Comparison of ENCODE assay signal across 9 cellular contexts in the genomic region with DNA sequence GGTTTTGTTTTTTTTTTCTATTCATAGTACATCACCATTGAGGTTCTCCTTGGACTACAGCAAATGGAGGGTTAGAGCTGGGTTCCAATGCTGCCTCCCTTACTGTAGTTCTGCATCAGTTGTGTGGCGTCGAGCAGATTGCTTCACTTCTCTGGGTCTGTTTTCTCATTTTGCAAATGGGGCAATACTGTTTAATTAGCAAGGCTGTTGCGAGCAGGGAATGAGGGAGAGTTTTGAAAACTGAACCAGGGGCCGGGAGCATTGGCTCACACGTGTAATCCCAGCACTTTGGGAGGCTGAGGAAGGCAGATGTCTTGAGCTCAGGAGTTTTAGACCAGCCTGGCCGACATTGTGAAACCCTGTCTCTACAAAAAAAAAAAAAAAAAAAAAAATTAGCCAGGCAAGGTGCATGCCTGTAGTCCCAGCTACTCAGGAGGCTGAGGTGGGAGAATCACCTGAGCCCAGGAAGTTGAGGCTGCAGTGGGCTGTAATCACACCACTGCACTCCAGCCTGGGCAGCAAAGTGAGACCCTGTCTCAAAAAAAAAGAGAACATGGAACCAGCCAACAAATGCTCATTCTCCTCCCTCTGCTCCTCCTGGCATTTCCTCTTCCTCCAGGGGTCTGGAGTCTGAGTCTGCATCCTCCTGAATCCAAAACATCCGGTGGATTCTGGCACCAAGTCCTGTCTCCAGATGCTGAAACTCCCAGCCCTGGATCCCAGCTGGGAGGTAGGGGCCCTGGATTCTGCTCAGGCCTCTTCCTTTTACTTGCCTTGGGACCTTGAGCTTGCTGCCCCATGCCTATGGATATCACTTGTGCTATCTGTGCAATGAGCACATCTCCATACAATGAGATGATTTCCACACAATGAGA. TPM values are rescaled to one million over a fixed set of nuclear protein-coding genes. Genes with fewer than 3 reads are reported as not detected.
DNase-seq lines count a peak whose midpoint lies in the region; ATAC-seq, FAIRE-seq and TF ChIP-seq lines count a peak whose summit lies in the region.
"Had no signal": no experiment of that assay in that cellular context is flagged by ENCODE, and none has a peak within 500 bp of the region (broad histone marks: within the 10 kb centered on the region; RNA-seq: fewer than 3 reads in every experiment).

No MANE protein-coding gene starts in this region.

- TF ChIP-seq CTCF in left ventricle myocardium inferior (IDR thresholded peaks at IDR 0.05; ENCODE audit: borderline replicate concordance) (no peak), right atrium auricular region (IDR thresholded peaks at IDR 0.05) (no peak), astrocyte (IDR thresholded peaks at IDR 0.05; ENCODE audit: insufficient read depth, low read depth, low read length) (no peak), HepG2 (CRISPR knock-in tag; IDR thresholded peaks at IDR 0.05) (no peak)

- POLR2A ChIA-PET in HepG2 (lab: Yijun Ruan, JAX): interaction anchor here (0.6 to 9.1 kb wide), 4 partner anchors 19 to 89 kb away, joined by 3 to 178 read pairs (median 4); a partner anchor contains a TSS

- H4K20me1 ChIP-seq in astrocyte (ENCODE audit: insufficient read depth, low read length) (no peaks in the 10 kb centered on the region), HepG2 (ENCODE audit: insufficient read depth, low read length) (no peaks in the 10 kb centered on the region)

- no peaks in the 10 kb centered on the region for H3K36me3 Mint-ChIP-seq in astrocyte (ENCODE audit: low read depth, unreplicated experiment)

- H3K27me3 Mint-ChIP-seq in astrocyte (ENCODE audit: low read depth, unreplicated experiment): no peaks in the 10 kb centered on the region

- TF ChIP-seq RAD21 in HepG2 (CRISPR knock-in tag; IDR thresholded peaks at IDR 0.05): no peak

- no peak overlapping the region for H3K4me3 ChIP-seq in left ventricle myocardium inferior
- H3K4me3 ChIP-seq in right atrium auricular region: no peak overlapping the region
- no peak overlapping the region for H3K4me3 ChIP-seq in astrocyte (ENCODE audit: insufficient read depth, low read depth, low read length)
- H3K4me3 ChIP-seq in HepG2 (replicated peaks in 1 of 3; ENCODE audit: insufficient read depth in 1 of 3, low read depth in 2 of 3, low read length in 3 of 3): no peak overlapping the region

- ATAC-seq in HepG2 (no peak), GM21390 (IDR thresholded peaks at IDR 0.05; ENCODE audit: unreplicated experiment) (no peak)

- H3K36me3 ChIP-seq in left ventricle myocardium inferior: no peaks in the 10 kb centered on the region
- H3K36me3 ChIP-seq in right atrium auricular region: no peaks in the 10 kb centered on the region
- no peaks in the 10 kb centered on the region for H3K36me3 ChIP-seq in astrocyte (ENCODE audit: insufficient read depth, low read length)
- H3K36me3 ChIP-seq in HepG2 (replicated peaks in 1 of 2; ENCODE audit: control insufficient read depth in 1 of 2, insufficient read depth in 2 of 2, low read length in 2 of 2): no peaks in the 10 kb centered on the region

- H3K4me1 ChIP-seq in left ventricle myocardium inferior (peaks cover 71% of the 10 kb centered on the region), right atrium auricular region (peaks cover 0 to 41% of the 10 kb centered on the region in 2 donors), astrocyte (ENCODE audit: insufficient read depth, low read length) (peaks cover 24% of the 10 kb centered on the region), HepG2 (ENCODE audit: insufficient read depth, low read length) (peaks cover 71% of the 10 kb centered on the region)

- H3K79me2 ChIP-seq in astrocyte (ENCODE audit: insufficient read depth, low read length) (peaks cover 13% of the 10 kb centered on the region), HepG2 (ENCODE audit: insufficient read depth, low read length) (peaks cover 17% of the 10 kb centered on the region)

- CTCF ChIA-PET in HepG2 (lab: Yijun Ruan, JAX; ENCODE audit: low intra/inter-chr PET ratio, low total read pairs): no interaction called here

- peak overlapping the region; percentile 92 for H3K27ac ChIP-seq in left ventricle myocardium inferior (replicated peaks)
- H3K27ac ChIP-seq in right atrium auricular region: peak overlapping the region in 1 of 2 donors; percentile 26
- H3K27ac ChIP-seq in astrocyte (ENCODE audit: low read depth, low read length): no peak overlapping the region
- H3K27ac ChIP-seq in HepG2 (ENCODE audit: extremely low read length, insufficient read depth, low read length): peak overlapping the region; percentile 35

- H3K4me1 Mint-ChIP-seq in astrocyte (ENCODE audit: low read depth, unreplicated experiment): peaks cover 5% of the 10 kb centered on the region

- H3K27ac Mint-ChIP-seq in astrocyte (ENCODE audit: unreplicated experiment): no peak overlapping the region

- H3K9ac ChIP-seq in astrocyte (ENCODE audit: low read length): no peak overlapping the region
- H3K9ac ChIP-seq in HepG2 (ENCODE audit: insufficient read depth, low read depth, low read length): peak overlapping the region; percentile 24; the same call in 1 of the 2 replicates

- H3K27me3 ChIP-seq in left ventricle myocardium inferior (ENCODE audit: low read depth) (no peaks in the 10 kb centered on the region), right atrium auricular region (no peaks in the 10 kb centered on the region), astrocyte (ENCODE audit: insufficient read depth, low read length) (no peaks in the 10 kb centered on the region), HepG2 (ENCODE audit: control insufficient read depth in 1 of 2, insufficient read depth in 2 of 2, low read length in 2 of 2) (no peaks in the 10 kb centered on the region; a peak in 1 of 5 replicates)

- H3K9me3 Mint-ChIP-seq in astrocyte (ENCODE audit: unreplicated experiment): no peaks in the 10 kb centered on the region

- H3K4me2 ChIP-seq in astrocyte (ENCODE audit: low read length) (peak overlapping the region; percentile 45), HepG2 (ENCODE audit: low read depth, low read length) (peak overlapping the region; percentile 74)

- in situ Hi-C loops in HepG2 (cut with HindIII; ENCODE audit: extremely low pct_ligation_motif_present, low pct_unique_long_range_greater_than_20kb): no loop called here

- DNase-seq in left ventricle myocardium inferior: peak; percentile 53
- DNase-seq in right atrium auricular region (ENCODE audit: low spot score): no peak
- DNase-seq in astrocyte (ENCODE audit: low read depth): no peak
- peak; percentile 32 for DNase-seq in HepG2 (ENCODE audit: low spot score)
- no peak for DNase-seq in NCI-H2227 (lab: John Stamatoyannopoulos, UW; ENCODE audit: unreplicated experiment)
- DNase-seq in DMS79 treated with DMSO at 0.1 percent for 48 hours (lab: John Stamatoyannopoulos, UW): no peak
- no peak for DNase-seq in HT-29 (ENCODE audit: low spot score)
- DNase-seq: ACHN had no signal

- H3K9me3 ChIP-seq in left ventricle myocardium inferior (replicated peaks) (no peaks in the 10 kb centered on the region), right atrium auricular region (no peaks in the 10 kb centered on the region), astrocyte (ENCODE audit: insufficient read depth, low read depth, low read length) (no peaks in the 10 kb centered on the region), HepG2 (ENCODE audit: low read length) (no peaks in the 10 kb centered on the region)

- TF ChIP-seq EP300 in HepG2 (IDR thresholded peaks at IDR 0.05; ENCODE audit: low read depth in 2 of 2, low read length in 2 of 2) (no peak), HepG2 (CRISPR knock-in tag; IDR thresholded peaks at IDR 0.05; ENCODE audit: borderline replicate concordance) (no peak)

- no peak for TF ChIP-seq POLR2A in HepG2 (IDR thresholded peaks at IDR 0.05; ENCODE audit: insufficient read depth in 1 of 2, low read depth in 2 of 2, low read length in 2 of 2)

- H2AFZ ChIP-seq in astrocyte (ENCODE audit: low read depth, low read length): peak overlapping the region; percentile 51
- no peak overlapping the region for H2AFZ ChIP-seq in HepG2 (ENCODE audit: low read length)

- BruUV-seq in HepG2 (replicated peaks; lab: Mats Ljungman, UMichigan): no TSS peak

- FAIRE-seq in astrocyte (lab: Jason Lieb, UNC) (no peak), HepG2 (lab: Jason Lieb, UNC) (no peak)

- no peak overlapping the region for H3K4me3 Mint-ChIP-seq in astrocyte (ENCODE audit: unreplicated experiment)

- WGBS in HepG2 (ENCODE audit: low lambda C conversion rate): 15% methylated on average over 7 of the region's 7 CpGs

- intact Hi-C loops in left ventricle myocardium inferior (cut with micrococcal nuclease): no loop called here
- intact Hi-C loops in HepG2 (cut with micrococcal nuclease; ENCODE audit: unreplicated experiment): no loop called here

RNA-seq across cellular contexts. Expression of a gene that starts 3.7 kb away (rescaled TPM):
- total RNA-seq in left ventricle myocardium inferior (61.6 TPM), right atrium auricular region (10 to 100 TPM; 56.1 to 58.1 TPM), astrocyte (375 and 500 TPM in 2 replicates), HepG2 (2016; rRNA removed; fragmentation: Illumina TruSeq; extraction: Trizol) (31.0 and 70.1 TPM in 2 replicates)
- 8.1 and 9.3 TPM in 2 replicates for total RNA-seq in HepG2 (2016; cell fraction: cytosol; rRNA removed; fragmentation: Illumina TruSeq; extraction: Trizol; ENCODE audit: low read depth)
- 23.8 and 71.6 TPM in 2 replicates for total RNA-seq in HepG2 (2016; cell fraction: insoluble cytoplasmic fraction; rRNA removed; fragmentation: Illumina TruSeq; extraction: Trizol)
- total RNA-seq in HepG2 (2016; cell fraction: membrane; rRNA removed; fragmentation: Illumina TruSeq; extraction: Trizol): 22.0 and 25.0 TPM in 2 replicates
- total RNA-seq in HepG2 (2016; cell fraction: nucleus; rRNA removed; fragmentation: Illumina TruSeq; extraction: Trizol): 69.1 and 83.4 TPM in 2 replicates
- polyA plus RNA-seq in HepG2 (2011; rRNA removed): 318 and 361 TPM in 2 replicates
- 268 and 334 TPM in 2 replicates for polyA plus RNA-seq in HepG2 (2011; cell fraction: cytosol; rRNA removed)
- polyA plus RNA-seq in HepG2 (2011; cell fraction: nucleus; rRNA removed): 289 and 340 TPM in 2 replicates
- 213 and 215 TPM in 2 replicates for polyA plus RNA-seq in HepG2 (2012)
- polyA plus RNA-seq in HepG2 (2016; cell fraction: cytosol; fragmentation: Illumina TruSeq; extraction: Trizol; ENCODE audit: low read depth): 10.1 and 11.2 TPM in 2 replicates
- 27.4 and 35.7 TPM in 2 replicates for polyA plus RNA-seq in HepG2 (2016; cell fraction: insoluble cytoplasmic fraction; fragmentation: Illumina TruSeq; extraction: Trizol; ENCODE audit: low read depth)
- 15.6 and 19.4 TPM in 2 replicates for polyA plus RNA-seq in HepG2 (2016; cell fraction: membrane; fragmentation: Illumina TruSeq; extraction: Trizol; ENCODE audit: low read depth)
- polyA plus RNA-seq in HepG2 (2016; cell fraction: nucleus; fragmentation: Illumina TruSeq; extraction: Trizol; ENCODE audit: insufficient read depth, low read depth): 135 and 151 TPM in 2 replicates
- polyA minus RNA-seq in HepG2 (2011; rRNA and poly(A)+ RNA removed; ENCODE audit: low replicate concordance): 131 and 463 TPM in 2 replicates
- 175 and 181 TPM in 2 replicates for polyA minus RNA-seq in HepG2 (2011; cell fraction: cytosol; rRNA and poly(A)+ RNA removed)
- 85.1 and 85.4 TPM in 2 replicates for polyA minus RNA-seq in HepG2 (2011; cell fraction: nucleus; rRNA and poly(A)+ RNA removed)
- 30.3 and 45.6 TPM in 2 replicates for total RNA-seq in HT-29 (2014; rRNA removed; shearing (Covaris generic))

RNA-seq across cellular contexts. Expression of a gene that starts 4.6 kb away (rescaled TPM):
- total RNA-seq in left ventricle myocardium inferior: 40.9 TPM
- total RNA-seq in right atrium auricular region: 10 to 100 TPM; 70.8 to 73.2 TPM
- 56.0 and 60.4 TPM in 2 replicates for total RNA-seq in astrocyte
- total RNA-seq in HepG2 (2016; rRNA removed; fragmentation: Illumina TruSeq; extraction: Trizol): 47.7 and 76.0 TPM in 2 replicates
- total RNA-seq in HepG2 (2016; cell fraction: cytosol; rRNA removed; fragmentation: Illumina TruSeq; extraction: Trizol; ENCODE audit: low read depth): 39.0 and 40.3 TPM in 2 replicates
- 45.3 and 75.8 TPM in 2 replicates for total RNA-seq in HepG2 (2016; cell fraction: insoluble cytoplasmic fraction; rRNA removed; fragmentation: Illumina TruSeq; extraction: Trizol)
- 84.9 and 91.5 TPM in 2 replicates for total RNA-seq in HepG2 (2016; cell fraction: membrane; rRNA removed; fragmentation: Illumina TruSeq; extraction: Trizol)
- 48.8 and 56.1 TPM in 2 replicates for total RNA-seq in HepG2 (2016; cell fraction: nucleus; rRNA removed; fragmentation: Illumina TruSeq; extraction: Trizol)
- 141 and 163 TPM in 2 replicates for polyA plus RNA-seq in HepG2 (2011; rRNA removed)
- 151 and 283 TPM in 2 replicates for polyA plus RNA-seq in HepG2 (2011; cell fraction: cytosol; rRNA removed)
- polyA plus RNA-seq in HepG2 (2011; cell fraction: nucleus; rRNA removed): 137 and 147 TPM in 2 replicates
- polyA plus RNA-seq in HepG2 (2012): 61.9 and 67.1 TPM in 2 replicates
- 45.1 and 45.9 TPM in 2 replicates for polyA plus RNA-seq in HepG2 (2016; cell fraction: cytosol; fragmentation: Illumina TruSeq; extraction: Trizol; ENCODE audit: low read depth)
- polyA plus RNA-seq in HepG2 (2016; cell fraction: insoluble cytoplasmic fraction; fragmentation: Illumina TruSeq; extraction: Trizol; ENCODE audit: low read depth): 53.5 and 55.6 TPM in 2 replicates
- 73.8 and 79.8 TPM in 2 replicates for polyA plus RNA-seq in HepG2 (2016; cell fraction: membrane; fragmentation: Illumina TruSeq; extraction: Trizol; ENCODE audit: low read depth)
- polyA plus RNA-seq in HepG2 (2016; cell fraction: nucleus; fragmentation: Illumina TruSeq; extraction: Trizol; ENCODE audit: insufficient read depth, low read depth): 92.2 and 94.4 TPM in 2 replicates
- 68.1 and 270 TPM in 2 replicates for polyA minus RNA-seq in HepG2 (2011; rRNA and poly(A)+ RNA removed; ENCODE audit: low replicate concordance)
- 85.2 and 94.3 TPM in 2 replicates for polyA minus RNA-seq in HepG2 (2011; cell fraction: cytosol; rRNA and poly(A)+ RNA removed)
- 25.0 and 28.0 TPM in 2 replicates for polyA minus RNA-seq in HepG2 (2011; cell fraction: nucleus; rRNA and poly(A)+ RNA removed)
- total RNA-seq in HT-29 (2014; rRNA removed; shearing (Covaris generic)): 129 and 132 TPM in 2 replicates

RNA-seq across cellular contexts. Expression of a gene that starts 49.4 kb away (rescaled TPM):
- 663 TPM for total RNA-seq in left ventricle myocardium inferior
- total RNA-seq in right atrium auricular region: 100 to 1,000 TPM; 367 to 466 TPM
- 74.0 and 75.5 TPM in 2 replicates for total RNA-seq in astrocyte
- 60.9 and 76.3 TPM in 2 replicates for total RNA-seq in HepG2 (2016; rRNA removed; fragmentation: Illumina TruSeq; extraction: Trizol)
- total RNA-seq in HepG2 (2016; cell fraction: cytosol; rRNA removed; fragmentation: Illumina TruSeq; extraction: Trizol; ENCODE audit: low read depth): 7.7 and 8.0 TPM in 2 replicates
- 61.5 and 70.2 TPM in 2 replicates for total RNA-seq in HepG2 (2016; cell fraction: insoluble cytoplasmic fraction; rRNA removed; fragmentation: Illumina TruSeq; extraction: Trizol)
- total RNA-seq in HepG2 (2016; cell fraction: membrane; rRNA removed; fragmentation: Illumina TruSeq; extraction: Trizol): 31.8 and 32.8 TPM in 2 replicates
- 38.7 and 39.7 TPM in 2 replicates for total RNA-seq in HepG2 (2016; cell fraction: nucleus; rRNA removed; fragmentation: Illumina TruSeq; extraction: Trizol)
- 38.7 and 41.0 TPM in 2 replicates for polyA plus RNA-seq in HepG2 (2011; rRNA removed)
- 31.7 and 32.9 TPM in 2 replicates for polyA plus RNA-seq in HepG2 (2011; cell fraction: cytosol; rRNA removed)
- polyA plus RNA-seq in HepG2 (2011; cell fraction: nucleus; rRNA removed): 49.1 and 52.9 TPM in 2 replicates
- polyA plus RNA-seq in HepG2 (2012): 42.4 and 55.4 TPM in 2 replicates
- polyA plus RNA-seq in HepG2 (2016; cell fraction: cytosol; fragmentation: Illumina TruSeq; extraction: Trizol; ENCODE audit: low read depth): 4.0 and 4.2 TPM in 2 replicates
- polyA plus RNA-seq in HepG2 (2016; cell fraction: insoluble cytoplasmic fraction; fragmentation: Illumina TruSeq; extraction: Trizol; ENCODE audit: low read depth): 52.2 and 60.5 TPM in 2 replicates
- polyA plus RNA-seq in HepG2 (2016; cell fraction: membrane; fragmentation: Illumina TruSeq; extraction: Trizol; ENCODE audit: low read depth): 14.0 and 14.3 TPM in 2 replicates
- 45.1 and 48.2 TPM in 2 replicates for polyA plus RNA-seq in HepG2 (2016; cell fraction: nucleus; fragmentation: Illumina TruSeq; extraction: Trizol; ENCODE audit: insufficient read depth, low read depth)
- 83.9 and 88.4 TPM in 2 replicates for polyA minus RNA-seq in HepG2 (2011; rRNA and poly(A)+ RNA removed; ENCODE audit: low replicate concordance)
- 26.6 and 33.4 TPM in 2 replicates for polyA minus RNA-seq in HepG2 (2011; cell fraction: cytosol; rRNA and poly(A)+ RNA removed)
- polyA minus RNA-seq in HepG2 (2011; cell fraction: nucleus; rRNA and poly(A)+ RNA removed): 22.5 and 40.8 TPM in 2 replicates
- 58.3 and 59.9 TPM in 2 replicates for total RNA-seq in HT-29 (2014; rRNA removed; shearing (Covaris generic))

Comparison
In these comparisons a context has a peak if more than half of its experiments do, and no peak if none do; other contexts are left out.
1. DNase-seq: peak in left ventricle myocardium inferior (single experiment) and HepG2 (single experiment); none in right atrium auricular region (single experiment), astrocyte (single experiment), NCI-H2227 (single experiment), DMS79 treated with DMSO at 0.1 percent for 48 hours (single experiment) and HT-29 (single experiment).